ENCODE assay signal across 1 cellular context in the genomic region with DNA sequence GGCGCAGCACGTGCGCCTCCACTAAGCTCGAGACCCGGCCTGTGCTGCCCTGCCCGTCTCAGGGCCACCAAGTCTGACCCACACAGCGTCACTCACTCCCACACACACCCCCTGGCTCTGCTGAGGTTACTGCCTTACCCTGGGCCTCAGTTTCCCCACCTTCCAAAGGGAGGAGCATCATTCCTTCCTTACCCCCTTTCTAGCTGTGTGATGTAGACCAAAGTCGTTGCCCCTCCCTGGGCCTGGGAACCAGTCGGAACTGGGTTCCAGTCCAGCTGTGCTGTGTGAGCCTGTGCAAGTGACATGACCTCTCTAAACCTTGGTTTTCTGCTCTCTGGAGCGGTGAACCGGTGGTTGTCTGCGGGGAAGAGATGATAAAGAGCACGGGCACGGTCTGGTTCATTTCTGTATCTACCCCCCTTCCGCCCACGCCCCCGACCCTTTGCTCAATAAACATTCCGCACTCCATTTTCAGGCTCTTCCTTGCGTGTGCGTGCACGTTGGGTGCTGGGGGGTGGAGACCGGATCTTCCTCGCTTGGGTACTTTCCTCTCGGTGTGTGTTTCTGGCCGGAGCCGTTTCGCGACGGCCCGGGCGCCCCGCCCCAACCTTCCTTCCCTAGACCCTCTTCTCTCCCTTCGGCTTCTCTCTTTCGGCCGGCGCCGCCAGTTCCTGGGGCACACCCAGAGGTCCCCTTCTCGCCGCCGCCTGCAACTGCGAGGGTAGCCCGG.
TF ChIP-seq lines count a peak whose summit lies in the region.

A gene with protein sequence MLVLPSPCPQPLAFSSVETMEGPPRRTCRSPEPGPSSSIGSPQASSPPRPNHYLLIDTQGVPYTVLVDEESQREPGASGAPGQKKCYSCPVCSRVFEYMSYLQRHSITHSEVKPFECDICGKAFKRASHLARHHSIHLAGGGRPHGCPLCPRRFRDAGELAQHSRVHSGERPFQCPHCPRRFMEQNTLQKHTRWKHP (plus strand): TSS at position 647 of the 730 bp plus-strand sequence. CDS start 923 bp downstream, outside the sequence.

TF ChIP-seq in HepG2, 621 proteins besides CTCF, POLR2A, EP300 and RAD21 (continued from another document and continues in another):
- 0 out of 2 replicates have a peak, but pooled peaks have one; percentile 12 for TF ChIP-seq SMYD3 (CRISPR knock-in tag; IDR thresholded peaks at IDR 0.05)
- peak; percentile 73 for TF ChIP-seq ZNF687 (CRISPR knock-in tag; IDR thresholded peaks at IDR 0.05)
- TF ChIP-seq SIX4 (CRISPR knock-in tag; IDR thresholded peaks at IDR 0.05): 0 out of 2 replicates have a peak, but pooled peaks have one; percentile 52
- TF ChIP-seq ZNF841 (CRISPR knock-in tag; IDR thresholded peaks at IDR 0.05; ENCODE audit: borderline replicate concordance): no peak
- TF ChIP-seq, protein P1, sequence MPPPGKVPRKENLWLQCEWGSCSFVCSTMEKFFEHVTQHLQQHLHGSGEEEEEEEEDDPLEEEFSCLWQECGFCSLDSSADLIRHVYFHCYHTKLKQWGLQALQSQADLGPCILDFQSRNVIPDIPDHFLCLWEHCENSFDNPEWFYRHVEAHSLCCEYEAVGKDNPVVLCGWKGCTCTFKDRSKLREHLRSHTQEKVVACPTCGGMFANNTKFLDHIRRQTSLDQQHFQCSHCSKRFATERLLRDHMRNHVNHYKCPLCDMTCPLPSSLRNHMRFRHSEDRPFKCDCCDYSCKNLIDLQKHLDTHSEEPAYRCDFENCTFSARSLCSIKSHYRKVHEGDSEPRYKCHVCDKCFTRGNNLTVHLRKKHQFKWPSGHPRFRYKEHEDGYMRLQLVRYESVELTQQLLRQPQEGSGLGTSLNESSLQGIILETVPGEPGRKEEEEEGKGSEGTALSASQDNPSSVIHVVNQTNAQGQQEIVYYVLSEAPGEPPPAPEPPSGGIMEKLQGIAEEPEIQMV (CRISPR knock-in tag; IDR thresholded peaks at IDR 0.05; ENCODE audit: low read depth): no peak
- TF ChIP-seq ZNF792 (CRISPR knock-in tag; IDR thresholded peaks at IDR 0.05): peak; percentile 69; the same call in 1 of the 2 replicates
- peak; percentile 73 for TF ChIP-seq SALL1 (CRISPR knock-in tag; IDR thresholded peaks at IDR 0.05)
- TF ChIP-seq ZNF10 (CRISPR knock-in tag; IDR thresholded peaks at IDR 0.05; ENCODE audit: borderline replicate concordance, low read depth): no peak
- TF ChIP-seq MIER2 (CRISPR knock-in tag; IDR thresholded peaks at IDR 0.05): peak; percentile 43; the same call in 1 of the 2 replicates
- TF ChIP-seq, protein P2, sequence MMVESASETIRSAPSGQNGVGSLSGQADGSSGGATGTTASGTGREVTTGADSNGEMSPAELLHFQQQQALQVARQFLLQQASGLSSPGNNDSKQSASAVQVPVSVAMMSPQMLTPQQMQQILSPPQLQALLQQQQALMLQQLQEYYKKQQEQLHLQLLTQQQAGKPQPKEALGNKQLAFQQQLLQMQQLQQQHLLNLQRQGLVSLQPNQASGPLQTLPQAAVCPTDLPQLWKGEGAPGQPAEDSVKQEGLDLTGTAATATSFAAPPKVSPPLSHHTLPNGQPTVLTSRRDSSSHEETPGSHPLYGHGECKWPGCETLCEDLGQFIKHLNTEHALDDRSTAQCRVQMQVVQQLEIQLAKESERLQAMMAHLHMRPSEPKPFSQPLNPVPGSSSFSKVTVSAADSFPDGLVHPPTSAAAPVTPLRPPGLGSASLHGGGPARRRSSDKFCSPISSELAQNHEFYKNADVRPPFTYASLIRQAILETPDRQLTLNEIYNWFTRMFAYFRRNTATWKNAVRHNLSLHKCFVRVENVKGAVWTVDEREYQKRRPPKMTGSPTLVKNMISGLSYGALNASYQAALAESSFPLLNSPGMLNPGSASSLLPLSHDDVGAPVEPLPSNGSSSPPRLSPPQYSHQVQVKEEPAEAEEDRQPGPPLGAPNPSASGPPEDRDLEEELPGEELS (CRISPR knock-in tag; IDR thresholded peaks at IDR 0.05): peak; percentile 12; the same call in 1 of the 2 replicates
- no peak for TF ChIP-seq ZFP37 (CRISPR knock-in tag; IDR thresholded peaks at IDR 0.05; ENCODE audit: borderline replicate concordance)
- TF ChIP-seq ZNF782 (CRISPR knock-in tag; IDR thresholded peaks at IDR 0.05; ENCODE audit: borderline replicate concordance): peak; percentile 31; the same call in 1 of the 2 replicates
- TF ChIP-seq ZNF343 (CRISPR knock-in tag; IDR thresholded peaks at IDR 0.05): no peak
- peak; percentile 84; the same call in 1 of the 2 replicates for TF ChIP-seq ZNF788 (CRISPR knock-in tag; IDR thresholded peaks at IDR 0.05; ENCODE audit: borderline replicate concordance)
- TF ChIP-seq MTA3 (CRISPR knock-in tag; IDR thresholded peaks at IDR 0.05): no peak
- TF ChIP-seq ZNF749 (CRISPR knock-in tag; IDR thresholded peaks at IDR 0.05; ENCODE audit: borderline replicate concordance): no peak; the same call in 1 of the 2 replicates
- TF ChIP-seq FIP1L1 (IDR thresholded peaks at IDR 0.05; ENCODE audit: borderline replicate concordance, insufficient read depth, low read depth, low read length): no peak
- 0 out of 2 replicates have a peak, but pooled peaks have one; percentile 57 for TF ChIP-seq ZNF878 (CRISPR knock-in tag; IDR thresholded peaks at IDR 0.05)
- TF ChIP-seq SIN3B (IDR thresholded peaks at IDR 0.05; ENCODE audit: low read length): peak; percentile 91
- TF ChIP-seq BCLAF1 (IDR thresholded peaks at IDR 0.05): no peak
- peak; percentile 70; the same call in 1 of the 2 replicates for TF ChIP-seq ZC3H13 (CRISPR knock-in tag; IDR thresholded peaks at IDR 0.05)
- TF ChIP-seq MTA1 (CRISPR knock-in tag; IDR thresholded peaks at IDR 0.05; ENCODE audit: borderline replicate concordance): no peak
- TF ChIP-seq HOXA3 (CRISPR knock-in tag; IDR thresholded peaks at IDR 0.05): peak; percentile 77
- peak; percentile 40; the same call in 1 of the 2 replicates for TF ChIP-seq TBX2 (CRISPR knock-in tag; IDR thresholded peaks at IDR 0.05; ENCODE audit: borderline replicate concordance)
- no peak for TF ChIP-seq SAFB2 (CRISPR knock-in tag; IDR thresholded peaks at IDR 0.05; ENCODE audit: borderline replicate concordance, low read depth)
- no peak for TF ChIP-seq ARHGAP35 (CRISPR knock-in tag; IDR thresholded peaks at IDR 0.05; ENCODE audit: borderline replicate concordance)
- TF ChIP-seq, protein P3, sequence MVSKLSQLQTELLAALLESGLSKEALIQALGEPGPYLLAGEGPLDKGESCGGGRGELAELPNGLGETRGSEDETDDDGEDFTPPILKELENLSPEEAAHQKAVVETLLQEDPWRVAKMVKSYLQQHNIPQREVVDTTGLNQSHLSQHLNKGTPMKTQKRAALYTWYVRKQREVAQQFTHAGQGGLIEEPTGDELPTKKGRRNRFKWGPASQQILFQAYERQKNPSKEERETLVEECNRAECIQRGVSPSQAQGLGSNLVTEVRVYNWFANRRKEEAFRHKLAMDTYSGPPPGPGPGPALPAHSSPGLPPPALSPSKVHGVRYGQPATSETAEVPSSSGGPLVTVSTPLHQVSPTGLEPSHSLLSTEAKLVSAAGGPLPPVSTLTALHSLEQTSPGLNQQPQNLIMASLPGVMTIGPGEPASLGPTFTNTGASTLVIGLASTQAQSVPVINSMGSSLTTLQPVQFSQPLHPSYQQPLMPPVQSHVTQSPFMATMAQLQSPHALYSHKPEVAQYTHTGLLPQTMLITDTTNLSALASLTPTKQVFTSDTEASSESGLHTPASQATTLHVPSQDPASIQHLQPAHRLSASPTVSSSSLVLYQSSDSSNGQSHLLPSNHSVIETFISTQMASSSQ (IDR thresholded peaks at IDR 0.05; ENCODE audit: low read depth): no peak
- TF ChIP-seq, protein P3 (CRISPR knock-in tag; IDR thresholded peaks at IDR 0.05; ENCODE audit: borderline replicate concordance): no peak; the same call in 1 of the 2 replicates
- peak; percentile 50; the same call in 1 of the 2 replicates for TF ChIP-seq ERF (CRISPR knock-in tag; IDR thresholded peaks at IDR 0.05)
- TF ChIP-seq ESRRA (CRISPR knock-in tag; IDR thresholded peaks at IDR 0.05; ENCODE audit: low read depth): no peak
- TF ChIP-seq BRD4 (CRISPR knock-in tag; IDR thresholded peaks at IDR 0.05): no peak
- no peak for TF ChIP-seq TEAD2 (CRISPR knock-in tag; IDR thresholded peaks at IDR 0.05)
- TF ChIP-seq FOXO4 (CRISPR knock-in tag; conservative IDR thresholded peaks at IDR 0.05): no peak
- TF ChIP-seq ZNF510 (CRISPR knock-in tag; IDR thresholded peaks at IDR 0.05; ENCODE audit: low read depth): no peak
- no peak; the same call in 1 of the 2 replicates for TF ChIP-seq KLF9 (CRISPR knock-in tag; IDR thresholded peaks at IDR 0.05; ENCODE audit: low read depth)
- TF ChIP-seq JARID2 (CRISPR knock-in tag; IDR thresholded peaks at IDR 0.05; ENCODE audit: insufficient replicate concordance): no peak
- TF ChIP-seq ZNF766 (CRISPR knock-in tag; IDR thresholded peaks at IDR 0.05; ENCODE audit: borderline replicate concordance): no peak
- TF ChIP-seq JUNB (CRISPR knock-in tag; IDR thresholded peaks at IDR 0.05; ENCODE audit: borderline replicate concordance): no peak
- TF ChIP-seq SETDB1 (CRISPR knock-in tag; IDR thresholded peaks at IDR 0.05; ENCODE audit: borderline replicate concordance): no peak
- TF ChIP-seq ARNTL (CRISPR knock-in tag; IDR thresholded peaks at IDR 0.05): peak; percentile 38; the same call in 1 of the 2 replicates
- peak; percentile 90 for TF ChIP-seq ZNF775 (CRISPR knock-in tag; IDR thresholded peaks at IDR 0.05; ENCODE audit: borderline replicate concordance)
